Comparison of ENCODE assay signal across 9 cellular contexts in the genomic region with DNA sequence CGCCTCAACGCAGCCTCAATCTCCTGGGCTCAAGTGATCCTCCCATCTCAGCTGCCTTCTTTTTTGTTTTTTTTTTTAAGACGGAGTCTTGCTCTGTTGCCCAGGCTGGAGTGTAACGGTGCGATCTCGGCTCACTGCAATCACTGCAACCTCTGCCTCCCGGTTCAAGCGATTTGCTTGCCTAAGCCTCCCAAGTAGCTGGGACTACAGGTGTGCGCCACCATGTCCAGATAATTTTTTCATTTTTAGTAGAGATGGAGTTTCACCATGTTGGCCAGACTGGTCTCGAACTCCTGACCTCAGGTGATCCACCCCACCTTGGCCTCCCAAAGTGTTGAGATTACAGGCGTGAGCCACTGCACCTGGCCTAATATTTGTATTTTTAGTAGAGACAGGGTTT. TPM values are rescaled to one million over a fixed set of nuclear protein-coding genes. Genes with fewer than 3 reads are reported as not detected.
"Had no signal": no experiment of that assay in that cellular context is flagged by ENCODE, and none has a peak within 500 bp of the region (broad histone marks: within the 10 kb centered on the region; RNA-seq: fewer than 3 reads in every experiment).

No MANE protein-coding gene starts in this region.

RNA-seq across cellular contexts. Expression of a gene that starts 13.2 kb away (rescaled TPM):
- total RNA-seq: activated CD4-positive, alpha-beta memory T cell treated with anti-CD3 and anti-CD28 coated beads for 36 hours; activated CD4-positive, alpha-beta T cell treated with anti-CD3 and anti-CD28 coated beads, Interleukin-2, amount 10 ng/mL, durations not matched to agents 7 days and 5 days; activated naive CD8-positive, alpha-beta T cell treated with anti-CD3 and anti-CD28 coated beads, Interleukin-2, amount 10 ng/mL, durations not matched to agents 7 days and 5 days; adrenal gland; breast epithelium; MCF 10A; PC-3; T-cell had no signal
- polyA plus RNA-seq: IgD-negative memory B cell had no signal
